ENCODE assay signal across 17 cellular contexts in the genomic region with DNA sequence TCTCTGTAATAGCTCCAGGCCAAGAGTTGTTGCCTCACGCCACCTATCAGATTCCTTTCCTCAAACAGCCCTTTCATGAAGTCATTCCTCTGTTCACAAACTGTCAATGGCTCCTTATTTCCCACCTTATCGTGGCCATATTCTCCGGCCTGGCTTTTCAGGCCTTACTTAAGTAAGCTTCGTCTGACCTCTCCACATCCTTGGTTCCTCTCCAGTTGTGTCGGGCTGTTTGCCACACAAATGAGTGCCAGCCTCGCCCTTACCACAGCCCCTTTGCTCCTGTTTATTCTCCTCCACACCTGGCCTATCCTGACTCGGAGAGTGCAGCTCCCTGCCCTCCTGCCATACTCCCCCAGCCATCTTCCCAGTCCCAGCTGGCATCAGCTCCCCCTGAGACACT. TPM values are rescaled to one million over a fixed set of nuclear protein-coding genes. Genes with fewer than 3 reads are reported as not detected.
DNase-seq lines count a peak whose midpoint lies in the region; ATAC-seq and TF ChIP-seq lines count a peak whose summit lies in the region.
"Had no signal": no experiment of that assay in that cellular context is flagged by ENCODE, and none has a peak within 500 bp of the region (broad histone marks: within the 10 kb centered on the region; RNA-seq: fewer than 3 reads in every experiment).

No MANE protein-coding gene starts in this region.

- H3K4me3 Mint-ChIP-seq in activated naive CD8-positive, alpha-beta T cell, result peak overlapping the region; percentile 34
- no peak overlapping the region for H3K4me3 Mint-ChIP-seq in activated naive CD8-positive, alpha-beta T cell treated with anti-CD3 and anti-CD28 coated beads, Interleukin-2, amount 50 U/mL, for 24 hours
- peak overlapping the region; percentile 49 for H3K4me3 Mint-ChIP-seq in activated T-helper 2 cell treated with anti-CD3 and anti-CD28 coated beads, Interferon-gamma antibody, Interleukin-2, Interleukin-4, amounts not matched to agents 10 μg/mL and 5 μg/mL and 100 μg/mL, durations not matched to agents 14 hours and 24 hours and 36 hours (ENCODE audit: low read depth)
- H3K4me3 Mint-ChIP-seq in naive thymus-derived CD8-positive, alpha-beta T cell, result peak overlapping the region; percentile 6 to 70 (median 42)

- H3K4me1 Mint-ChIP-seq in activated naive CD8-positive, alpha-beta T cell (ENCODE audit: low read depth), result peaks cover 23% of the 10 kb centered on the region
- peaks cover 23% of the 10 kb centered on the region for H3K4me1 Mint-ChIP-seq in activated naive CD8-positive, alpha-beta T cell treated with anti-CD3 and anti-CD28 coated beads, Interleukin-2, amount 50 U/mL, for 24 hours
- peaks cover 16% of the 10 kb centered on the region for H3K4me1 Mint-ChIP-seq in activated T-helper 2 cell treated with anti-CD3 and anti-CD28 coated beads, Interferon-gamma antibody, Interleukin-2, Interleukin-4, amounts not matched to agents 10 μg/mL and 5 μg/mL and 100 μg/mL, durations not matched to agents 14 hours and 24 hours and 36 hours (ENCODE audit: low read depth)
- peaks cover 23 to 48% (median 28%) of the 10 kb centered on the region in 4 donors for H3K4me1 Mint-ChIP-seq in naive thymus-derived CD8-positive, alpha-beta T cell

- H3K27me3 Mint-ChIP-seq in activated naive CD8-positive, alpha-beta T cell, result no peaks in the 10 kb centered on the region
- H3K27me3 Mint-ChIP-seq in activated naive CD8-positive, alpha-beta T cell treated with anti-CD3 and anti-CD28 coated beads, Interleukin-2, amount 50 U/mL, for 24 hours, result no peaks in the 10 kb centered on the region
- no peaks in the 10 kb centered on the region for H3K27me3 Mint-ChIP-seq in activated T-helper 2 cell treated with anti-CD3 and anti-CD28 coated beads, Interferon-gamma antibody, Interleukin-2, Interleukin-4, amounts not matched to agents 10 μg/mL and 5 μg/mL and 100 μg/mL, durations not matched to agents 14 hours and 24 hours and 36 hours (ENCODE audit: low read depth)
- H3K27me3 Mint-ChIP-seq in naive thymus-derived CD8-positive, alpha-beta T cell, result no peaks in the 10 kb centered on the region

- no peaks in the 10 kb centered on the region for H3K27me3 ChIP-seq in upper lobe of right lung
- H3K27me3 ChIP-seq: pancreas had no signal

- H3K4me3 ChIP-seq in upper lobe of right lung, result no peak overlapping the region
- H3K4me3 ChIP-seq: gastrocnemius medialis, pancreas had no signal

- no peaks in the 10 kb centered on the region for H3K9me3 ChIP-seq in upper lobe of right lung
- H3K9me3 ChIP-seq: gastrocnemius medialis, pancreas had no signal

- no peak overlapping the region for H3K27ac ChIP-seq in upper lobe of right lung
- H3K27ac ChIP-seq: gastrocnemius medialis, pancreas had no signal

- in situ Hi-C loops in GM13976 (cut with MboI; ENCODE audit: low sequenced_read_pairs, unreplicated experiment), result no loop called here

- DNase-seq in activated naive CD8-positive, alpha-beta T cell treated with anti-CD3 and anti-CD28 coated beads, Interleukin-2, amount 50 U/mL, for 24 hours, result no peak
- no peak for DNase-seq in activated T-helper 2 cell treated with anti-CD3 and anti-CD28 coated beads, Interferon-gamma antibody, Interleukin-2, Interleukin-4, amounts not matched to agents 10 μg/mL and 5 μg/mL and 100 μg/mL, durations not matched to agents 14 hours and 24 hours and 36 hours (ENCODE audit: low spot score)
- no peak for DNase-seq in naive thymus-derived CD8-positive, alpha-beta T cell
- peak; percentile 52 for DNase-seq in upper lobe of right lung
- DNase-seq in GM13976 (ENCODE audit: low spot score), result no peak
- DNase-seq in GF-D8 (lab: John Stamatoyannopoulos, UW), result no peak
- DNase-seq: activated naive CD4-positive, alpha-beta T cell treated with Interleukin-2 at 50 U/mL for 16 hours; dermis blood vessel endothelial cell; GDM1; NCI-H1048; NCI-H446; stimulated activated CD4-positive, alpha-beta T cell treated with anti-CD3 and anti-CD28 coated beads, Interleukin-4, amount 100 ng/mL, for 24 hours had no signal

- no peak overlapping the region for H3K27ac Mint-ChIP-seq in activated naive CD8-positive, alpha-beta T cell
- H3K27ac Mint-ChIP-seq in activated naive CD8-positive, alpha-beta T cell treated with anti-CD3 and anti-CD28 coated beads, Interleukin-2, amount 50 U/mL, for 24 hours, result no peak overlapping the region
- no peak overlapping the region for H3K27ac Mint-ChIP-seq in activated T-helper 2 cell treated with anti-CD3 and anti-CD28 coated beads, Interferon-gamma antibody, Interleukin-2, Interleukin-4, amounts not matched to agents 10 μg/mL and 5 μg/mL and 100 μg/mL, durations not matched to agents 14 hours and 24 hours and 36 hours
- peak overlapping the region in 6 of 10 donors; percentile 3 to 89 (median 68) for H3K27ac Mint-ChIP-seq in naive thymus-derived CD8-positive, alpha-beta T cell

- intact Hi-C loops in activated T-helper 2 cell treated with anti-CD3 and anti-CD28 coated beads, Interferon-gamma antibody, Interleukin-2, Interleukin-4, amounts not matched to agents 10 μg/mL and 5 μg/mL and 100 μg/mL, durations not matched to agents 14 hours and 24 hours and 36 hours (cut with micrococcal nuclease), result no loop called here
- intact Hi-C loops in upper lobe of right lung (cut with DNase I), result no loop called here

- TF ChIP-seq CTCF in upper lobe of right lung (IDR thresholded peaks at IDR 0.05) (no peak), GM13976 (IDR thresholded peaks at IDR 0.05; ENCODE audit: borderline replicate concordance, control extremely low read depth, extremely low read depth, insufficient read depth, missing control alignments) (no peak)

- H3K9me3 Mint-ChIP-seq in activated naive CD8-positive, alpha-beta T cell (ENCODE audit: low read depth), result no peaks in the 10 kb centered on the region
- no peaks in the 10 kb centered on the region for H3K9me3 Mint-ChIP-seq in activated naive CD8-positive, alpha-beta T cell treated with anti-CD3 and anti-CD28 coated beads, Interleukin-2, amount 50 U/mL, for 24 hours
- no peaks in the 10 kb centered on the region for H3K9me3 Mint-ChIP-seq in activated T-helper 2 cell treated with anti-CD3 and anti-CD28 coated beads, Interferon-gamma antibody, Interleukin-2, Interleukin-4, amounts not matched to agents 10 μg/mL and 5 μg/mL and 100 μg/mL, durations not matched to agents 14 hours and 24 hours and 36 hours
- H3K9me3 Mint-ChIP-seq in naive thymus-derived CD8-positive, alpha-beta T cell, result no peaks in the 10 kb centered on the region

- H3K36me3 Mint-ChIP-seq in activated naive CD8-positive, alpha-beta T cell, result no peaks in the 10 kb centered on the region
- H3K36me3 Mint-ChIP-seq in activated naive CD8-positive, alpha-beta T cell treated with anti-CD3 and anti-CD28 coated beads, Interleukin-2, amount 50 U/mL, for 24 hours (ENCODE audit: low read depth), result peaks cover 9% of the 10 kb centered on the region
- peaks cover 43% of the 10 kb centered on the region for H3K36me3 Mint-ChIP-seq in activated T-helper 2 cell treated with anti-CD3 and anti-CD28 coated beads, Interferon-gamma antibody, Interleukin-2, Interleukin-4, amounts not matched to agents 10 μg/mL and 5 μg/mL and 100 μg/mL, durations not matched to agents 14 hours and 24 hours and 36 hours (ENCODE audit: low read depth)
- peaks cover 0 to 21% (median 2%) of the 10 kb centered on the region in 3 donors for H3K36me3 Mint-ChIP-seq in naive thymus-derived CD8-positive, alpha-beta T cell

- POLR2A ChIA-PET in naive thymus-derived CD8-positive, alpha-beta T cell (lab: Charles Lee), result interaction anchor here (0.7 to 7.2 kb wide), 4 partner anchors 9 to 201 kb away, joined by 3 to 70 read pairs (median 12); a partner anchor contains a TSS

- H3K36me3 ChIP-seq in upper lobe of right lung, result peaks cover 16% of the 10 kb centered on the region
- H3K36me3 ChIP-seq: pancreas had no signal

- no peak for ATAC-seq in activated naive CD8-positive, alpha-beta T cell treated with anti-CD3 and anti-CD28 coated beads, Interleukin-2, amount 50 U/mL, for 24 hours
- no peak for ATAC-seq in naive thymus-derived CD8-positive, alpha-beta T cell
- ATAC-seq in upper lobe of right lung, result no peak
- ATAC-seq in HG02588 (IDR thresholded peaks at IDR 0.05; ENCODE audit: unreplicated experiment), result no peak
- ATAC-seq: gastrocnemius medialis, left colon, pancreas had no signal

- H3K4me1 ChIP-seq in upper lobe of right lung, result peaks cover 24% of the 10 kb centered on the region

RNA-seq across cellular contexts. Expression of a gene that starts 2.0 kb away (rescaled TPM):
- 78.2 and 84.8 TPM in 2 replicates for total RNA-seq in activated T-helper 2 cell treated with anti-CD3 and anti-CD28 coated beads, Interferon-gamma antibody, Interleukin-2, Interleukin-4, amounts not matched to agents 10 μg/mL and 5 μg/mL and 100 μg/mL, durations not matched to agents 14 hours and 24 hours and 36 hours
- total RNA-seq in naive thymus-derived CD8-positive, alpha-beta T cell, result 10 to 100 TPM; 79.3 to 89.5 TPM
- 10 to 100 TPM; 22.7 to 26.8 (median 25.5) TPM for polyA plus RNA-seq in naive thymus-derived CD8-positive, alpha-beta T cell
- total RNA-seq in upper lobe of right lung, result 51.9 TPM

RNA-seq across cellular contexts. Expression of a gene that starts 3.7 kb away (rescaled TPM):
- total RNA-seq in activated T-helper 2 cell treated with anti-CD3 and anti-CD28 coated beads, Interferon-gamma antibody, Interleukin-2, Interleukin-4, amounts not matched to agents 10 μg/mL and 5 μg/mL and 100 μg/mL, durations not matched to agents 14 hours and 24 hours and 36 hours, result 19.5 and 20.2 TPM in 2 replicates
- 10 to 100 TPM; 13.4 to 13.8 TPM for total RNA-seq in naive thymus-derived CD8-positive, alpha-beta T cell
- polyA plus RNA-seq in naive thymus-derived CD8-positive, alpha-beta T cell, result 1 to 10 TPM; 4.2 to 8.9 (median 7.1) TPM
- total RNA-seq in upper lobe of right lung, result 10.9 TPM

RNA-seq across cellular contexts. Expression of a gene that starts 18.9 kb away (rescaled TPM):
- 67.3 and 72.4 TPM in 2 replicates for total RNA-seq in activated T-helper 2 cell treated with anti-CD3 and anti-CD28 coated beads, Interferon-gamma antibody, Interleukin-2, Interleukin-4, amounts not matched to agents 10 μg/mL and 5 μg/mL and 100 μg/mL, durations not matched to agents 14 hours and 24 hours and 36 hours
- total RNA-seq in naive thymus-derived CD8-positive, alpha-beta T cell, result 10 to 100 TPM; 51.6 to 58.2 TPM
- polyA plus RNA-seq in naive thymus-derived CD8-positive, alpha-beta T cell, result 10 to 100 TPM in 1 of 3 donors, 1 to 10 TPM in 2; 4.4 to 27.7 (median 6.7) TPM
- 64.8 TPM for total RNA-seq in upper lobe of right lung

RNA-seq across cellular contexts. Expression of a gene that starts 22.4 kb away (rescaled TPM):
- total RNA-seq in activated T-helper 2 cell treated with anti-CD3 and anti-CD28 coated beads, Interferon-gamma antibody, Interleukin-2, Interleukin-4, amounts not matched to agents 10 μg/mL and 5 μg/mL and 100 μg/mL, durations not matched to agents 14 hours and 24 hours and 36 hours, result 34.1 and 41.6 TPM in 2 replicates
- 1 to 10 TPM; 2.3 to 3.7 TPM for total RNA-seq in naive thymus-derived CD8-positive, alpha-beta T cell
- under 1 TPM in 2 of 3 donors, not detected in 1; 0.25 to 0.32 TPM for polyA plus RNA-seq in naive thymus-derived CD8-positive, alpha-beta T cell
- 6.8 TPM for total RNA-seq in upper lobe of right lung

RNA-seq across cellular contexts. Expression of a gene that starts 52.2 kb away (rescaled TPM):
- 3.1 and 3.8 TPM in 2 replicates for total RNA-seq in activated T-helper 2 cell treated with anti-CD3 and anti-CD28 coated beads, Interferon-gamma antibody, Interleukin-2, Interleukin-4, amounts not matched to agents 10 μg/mL and 5 μg/mL and 100 μg/mL, durations not matched to agents 14 hours and 24 hours and 36 hours
- total RNA-seq in naive thymus-derived CD8-positive, alpha-beta T cell, result 1 to 10 TPM; 1.6 to 2.2 TPM
- polyA plus RNA-seq in naive thymus-derived CD8-positive, alpha-beta T cell, result under 1 TPM in 2 of 3 donors, not detected in 1; 0.22 to 0.36 TPM
- total RNA-seq in upper lobe of right lung, result 7.7 TPM

Comparison
In these comparisons a context has a peak if more than half of its experiments do, and no peak if none do; other contexts are left out.
1. H3K27ac Mint-ChIP-seq: peak in naive thymus-derived CD8-positive, alpha-beta T cell (6 of 10); none in activated naive CD8-positive, alpha-beta T cell (single experiment), activated naive CD8-positive, alpha-beta T cell treated with anti-CD3 and anti-CD28 coated beads, Interleukin-2, amount 50 U/mL, for 24 hours (single experiment) and activated T-helper 2 cell treated with anti-CD3 and anti-CD28 coated beads, Interferon-gamma antibody, Interleukin-2, Interleukin-4, amounts not matched to agents 10 μg/mL and 5 μg/mL and 100 μg/mL, durations not matched to agents 14 hours and 24 hours and 36 hours (single experiment).